ENCODE assay signal across 19 cellular contexts in the genomic region with DNA sequence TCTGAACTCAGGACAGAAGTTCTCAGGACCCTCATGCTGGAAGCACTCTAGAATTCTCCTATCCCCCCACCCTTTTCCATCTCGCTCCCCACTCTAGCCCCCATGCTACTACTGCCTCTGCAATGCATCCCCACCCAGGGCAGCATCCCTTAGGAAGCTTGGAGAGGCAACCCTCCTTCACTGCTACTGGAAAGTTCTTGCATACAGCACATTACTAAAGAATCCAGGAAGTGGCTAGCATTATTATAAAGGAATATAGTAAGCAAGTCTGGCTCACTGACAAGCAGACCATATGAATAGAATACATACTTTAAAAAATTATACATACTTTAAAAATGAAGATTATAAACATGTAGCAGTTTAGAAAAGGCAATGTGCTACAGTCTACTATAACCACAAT. TPM values are rescaled to one million over a fixed set of nuclear protein-coding genes. Genes with fewer than 3 reads are reported as not detected.
"Had no signal": no experiment of that assay in that cellular context is flagged by ENCODE, and none has a peak within 500 bp of the region (broad histone marks: within the 10 kb centered on the region; RNA-seq: fewer than 3 reads in every experiment).

No MANE protein-coding gene starts in this region.

RNA-seq across cellular contexts. Expression of a gene that starts 24.4 kb away (rescaled TPM):
- total RNA-seq: naive thymus-derived CD8-positive, alpha-beta T cell; natural killer cell treated with Interleukin-12 subunit alpha and Interleukin-12 subunit beta and Interleukin-15 and Interleukin-18, amount 100 ng/mL, for 72 hours; occipital lobe; osteoblast; ovary; pulmonary artery endothelial cell; right atrium auricular region; sciatic nerve; smooth muscle cell; spleen; stomach; subcutaneous adipose tissue; temporal lobe; thoracic aorta; thyroid gland; tibial nerve; upper lobe of left lung; ureter; vagina had no signal
- polyA plus RNA-seq: naive thymus-derived CD8-positive, alpha-beta T cell; ovary; spleen; stomach had no signal
